26 cellular contexts compared by ENCODE assay signal in genomic region chr9:32966036-32966435, GRCh38.
"Had no signal": no experiment of that assay in that cellular context is flagged by ENCODE, and none has a peak within 500 bp of the region (broad histone marks: within the 10 kb centered on the region; RNA-seq: fewer than 3 reads in every experiment).

No MANE protein-coding gene starts in this region.

- H3K27ac Mint-ChIP-seq: activated naive CD8-positive, alpha-beta T cell treated with anti-CD3 and anti-CD28 coated beads for 36 hours; activated T-cell treated with anti-CD3 and anti-CD28 coated beads, Interleukin-2, amount 50 U/mL, for 24 hours; natural killer cell treated with Interleukin-12 subunit alpha and Interleukin-12 subunit beta and Interleukin-15 and Interleukin-18, amount 100 ng/mL, for 72 hours; T-helper 2 cell treated with Interferon-gamma antibody and Interleukin-4, amounts not matched to agents 5 μg/mL and 100 μg/mL, for 36 hours; type B pancreatic cell had no signal

- H3K9me3 ChIP-seq: body of pancreas, gastrocnemius medialis, left ventricle myocardium inferior, neutrophil, pancreas, psoas muscle, right atrium auricular region, thoracic aorta had no signal

- H3K36me3 ChIP-seq: gastrocnemius medialis, left ventricle myocardium inferior, neutrophil, pancreas, right atrium auricular region, thoracic aorta had no signal

- H3K4me3 ChIP-seq: body of pancreas, gastrocnemius medialis, left ventricle myocardium inferior, pancreas, psoas muscle, right atrium auricular region, spleen, thoracic aorta had no signal

- H3K4me3 Mint-ChIP-seq: activated naive CD8-positive, alpha-beta T cell treated with anti-CD3 and anti-CD28 coated beads for 36 hours; activated T-cell treated with anti-CD3 and anti-CD28 coated beads, Interleukin-2, amount 50 U/mL, for 24 hours; natural killer cell treated with Interleukin-12 subunit alpha and Interleukin-12 subunit beta and Interleukin-15 and Interleukin-18, amount 100 ng/mL, for 72 hours; T-cell; T-helper 2 cell treated with Interferon-gamma antibody and Interleukin-4, amounts not matched to agents 5 μg/mL and 100 μg/mL, for 36 hours; type B pancreatic cell had no signal

- H3K36me3 Mint-ChIP-seq: type B pancreatic cell had no signal

- ATAC-seq: body of pancreas; gastrocnemius medialis; natural killer cell treated with Interleukin-12 subunit alpha and Interleukin-12 subunit beta and Interleukin-15 and Interleukin-18, amount 100 ng/mL, for 72 hours; pancreas; psoas muscle; T-cell had no signal

- H3K9me3 Mint-ChIP-seq: activated naive CD8-positive, alpha-beta T cell treated with anti-CD3 and anti-CD28 coated beads for 36 hours; activated T-cell treated with anti-CD3 and anti-CD28 coated beads, Interleukin-2, amount 50 U/mL, for 24 hours; natural killer cell treated with Interleukin-12 subunit alpha and Interleukin-12 subunit beta and Interleukin-15 and Interleukin-18, amount 100 ng/mL, for 72 hours; T-cell; T-helper 2 cell treated with Interferon-gamma antibody and Interleukin-4, amounts not matched to agents 5 μg/mL and 100 μg/mL, for 36 hours; type B pancreatic cell had no signal

- H3K4me1 ChIP-seq: body of pancreas, left ventricle myocardium inferior, pancreas, psoas muscle, right atrium auricular region, spleen had no signal

- DNase-seq: activated CD4-positive, alpha-beta T cell treated with anti-CD3 and anti-CD28 coated beads for 1 hour; activated CD4-positive, alpha-beta T cell treated with anti-CD3 and anti-CD28 coated beads, Interleukin-2, amount 50 U/mL, for 1 hour; activated CD8-positive, alpha-beta memory T cell treated with anti-CD3 and anti-CD28 coated beads for 24 hours; activated CD8-positive, alpha-beta memory T cell treated with anti-CD3 and anti-CD28 coated beads, Interleukin-2, amount 50 U/mL, for 4 hours; activated naive CD4-positive, alpha-beta T cell treated with Interleukin-2 at 50 U/mL for 16 hours; activated naive CD8-positive, alpha-beta T cell treated with anti-CD3 and anti-CD28 coated beads for 36 hours; activated T-cell treated with anti-CD3 and anti-CD28 coated beads, Interleukin-2, amount 50 U/mL, for 24 hours; amniotic stem cell; body of pancreas; effector CD4-positive, alpha-beta T cell; gastrocnemius medialis; hippocampal formation; kidney glomerular epithelial cell; left ventricle myocardium inferior; pancreas; psoas muscle; spleen; stimulated activated CD4-positive, alpha-beta T cell treated with anti-CD3 and anti-CD28 coated beads, Interleukin-4, amount 100 ng/mL, for 24 hours; stimulated activated naive CD4-positive, alpha-beta T cell treated with Interleukin-2 at 50 U/mL for 16 hours; T-cell had no signal

- H3K27ac ChIP-seq: body of pancreas, gastrocnemius medialis, left ventricle myocardium inferior, neutrophil, pancreas, psoas muscle, right atrium auricular region, spleen, thoracic aorta had no signal

- H3K27me3 ChIP-seq: body of pancreas, gastrocnemius medialis, neutrophil, pancreas, right atrium auricular region, spleen had no signal

- H3K27me3 Mint-ChIP-seq: activated naive CD8-positive, alpha-beta T cell treated with anti-CD3 and anti-CD28 coated beads for 36 hours; activated T-cell treated with anti-CD3 and anti-CD28 coated beads, Interleukin-2, amount 50 U/mL, for 24 hours; natural killer cell treated with Interleukin-12 subunit alpha and Interleukin-12 subunit beta and Interleukin-15 and Interleukin-18, amount 100 ng/mL, for 72 hours; T-cell; type B pancreatic cell had no signal
